In the genomic region with DNA sequence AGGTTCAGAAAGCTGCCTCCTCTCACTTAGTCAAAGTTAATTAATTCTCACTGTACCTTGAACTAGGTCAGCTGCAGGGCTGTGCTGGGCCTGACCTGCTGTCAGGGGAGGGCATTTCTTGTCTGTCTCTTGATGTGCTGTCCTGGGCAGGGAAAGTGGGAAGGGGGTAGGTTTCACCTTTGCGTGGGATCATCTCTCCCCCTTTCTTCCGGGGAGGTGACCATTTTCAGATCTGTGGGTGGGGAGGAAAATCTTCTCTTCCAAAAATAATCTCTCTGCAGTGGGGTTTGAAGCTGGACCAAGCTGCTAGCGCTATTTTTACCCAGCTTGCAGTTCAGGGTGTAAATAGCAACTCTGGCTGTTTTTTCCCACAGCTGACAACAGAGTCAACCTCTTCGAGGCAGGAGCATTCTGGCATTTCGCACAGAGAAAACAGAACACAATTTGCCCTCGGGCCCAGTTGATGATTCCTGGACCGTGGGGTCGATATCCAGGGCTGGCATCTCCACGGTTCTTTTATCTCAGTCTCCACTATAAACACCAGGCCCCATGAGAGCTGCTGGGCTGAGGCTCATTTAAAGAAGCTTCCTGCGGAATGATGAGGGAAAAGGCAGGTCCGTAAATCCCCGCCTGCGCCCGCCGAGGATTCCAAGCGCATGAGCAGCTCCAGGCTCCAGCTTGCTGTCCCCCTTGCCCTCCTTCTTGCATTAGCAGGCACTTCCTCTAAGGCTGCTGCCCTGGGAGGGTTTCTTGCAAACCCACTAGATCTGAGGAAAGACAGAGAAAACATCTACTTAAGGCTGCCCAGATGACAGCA, we compare ENCODE assay signal across 12 cellular contexts.
A peak's percentile ranks its signal among the peaks of the same experiment; 100 is the strongest.
DNase-seq lines count a peak whose midpoint lies in the region; ATAC-seq and TF ChIP-seq lines count a peak whose summit lies in the region.
"Had no signal": no experiment of that assay in that cellular context is flagged by ENCODE, and none has a peak within 500 bp of the region (broad histone marks: within the 10 kb centered on the region; RNA-seq: fewer than 3 reads in every experiment).

No MANE protein-coding gene starts in this region.

- H3K4me2 ChIP-seq in BLaER1 treated with 17β-estradiol and CSF1 and Interleukin-3, amounts not matched to agents 10 nM and 100 nM, result peak overlapping the region; percentile 74 to 88 (median 81)

- H3K4me1 ChIP-seq in BLaER1 treated with 17β-estradiol and CSF1 and Interleukin-3, amounts not matched to agents 10 nM and 100 nM, result peaks cover 26 to 66% (median 54%) of the 10 kb centered on the region in 10 experiments
- peaks cover 86% of the 10 kb centered on the region for H3K4me1 ChIP-seq in left ventricle myocardium inferior

- no peaks in the 10 kb centered on the region for H3K36me3 ChIP-seq in BLaER1 treated with 17β-estradiol and CSF1 and Interleukin-3, amounts not matched to agents 10 nM and 100 nM
- H3K36me3 ChIP-seq in left ventricle myocardium inferior, result no peaks in the 10 kb centered on the region

- H3K27ac ChIP-seq in BLaER1 treated with 17β-estradiol and CSF1 and Interleukin-3, amounts not matched to agents 10 nM and 100 nM, result peak overlapping the region in 10 of 11 experiments; percentile 20 to 58 (median 54); a peak in 17 of 22 replicates
- H3K27ac ChIP-seq in left ventricle myocardium inferior (replicated peaks), result peak overlapping the region; percentile 95
- H3K27ac ChIP-seq: HL-60, VCaP had no signal

- H3K4me3 ChIP-seq in BLaER1 treated with 17β-estradiol and CSF1 and Interleukin-3, amounts not matched to agents 10 nM and 100 nM, result 0 out of 20 replicates have a peak overlapping the region, but pooled peaks of 1 of the 10 experiments have one; percentile 1
- H3K4me3 ChIP-seq in left ventricle myocardium inferior, result peak overlapping the region; percentile 53

- intact Hi-C loops in left ventricle myocardium inferior (cut with micrococcal nuclease) (no loop called here), posterior vena cava (cut with DNase I) (loop anchor here (5.0 kb wide), 2 partner anchors 48 to 93 kb away; a partner anchor contains a TSS)

- TF ChIP-seq CTCF in left ventricle myocardium inferior (IDR thresholded peaks at IDR 0.05; ENCODE audit: borderline replicate concordance), result no peak

- peak overlapping the region; percentile 5 to 57 (median 42); a peak in 15 of 22 replicates for H3K9ac ChIP-seq in BLaER1 treated with 17β-estradiol and CSF1 and Interleukin-3, amounts not matched to agents 10 nM and 100 nM

- H3K9me3 ChIP-seq in BLaER1 treated with 17β-estradiol and CSF1 and Interleukin-3, amounts not matched to agents 10 nM and 100 nM (replicated peaks in 1 of 11), result 0 out of 22 replicates have a peak, but pooled peaks cover 0 to under 1% (median 0%) of the 10 kb centered on the region in 11 experiments
- H3K9me3 ChIP-seq in left ventricle myocardium inferior (replicated peaks), result no peaks in the 10 kb centered on the region

- ATAC-seq in GM19463 (IDR thresholded peaks at IDR 0.05; ENCODE audit: unreplicated experiment), result no peak
- no peak for ATAC-seq in HG03108 (IDR thresholded peaks at IDR 0.05; ENCODE audit: unreplicated experiment)
- ATAC-seq in HG02759 (IDR thresholded peaks at IDR 0.05; ENCODE audit: unreplicated experiment), result no peak
- ATAC-seq: CD8-positive, alpha-beta T cell had no signal

- peak; percentile 22 for DNase-seq in amniotic stem cell (lab: John Stamatoyannopoulos, UW)
- peak; percentile 41 for DNase-seq in left ventricle myocardium inferior
- peak; percentile 83 for DNase-seq in posterior vena cava (ENCODE audit: low spot score)
- no peak for DNase-seq in germinal center (ENCODE audit: low spot score)
- DNase-seq: CD8-positive, alpha-beta T cell; stimulated activated naive CD4-positive, alpha-beta T cell treated with Interleukin-2 at 50 U/mL for 16 hours had no signal

- no peaks in the 10 kb centered on the region for H4K20me1 ChIP-seq in BLaER1 treated with 17β-estradiol and CSF1 and Interleukin-3, amounts not matched to agents 10 nM and 100 nM

- H3K27me3 ChIP-seq in BLaER1 treated with 17β-estradiol and CSF1 and Interleukin-3, amounts not matched to agents 10 nM and 100 nM, result no peaks in the 10 kb centered on the region
- H3K27me3 ChIP-seq in left ventricle myocardium inferior (ENCODE audit: low read depth), result no peaks in the 10 kb centered on the region
